Comparison of ENCODE assay signal across 21 cellular contexts in genomic region chr10:80509108-80509402, GRCh38. TPM values are rescaled to one million over a fixed set of nuclear protein-coding genes. Genes with fewer than 3 reads are reported as not detected.
DNase-seq lines count a peak whose midpoint lies in the region; ATAC-seq, FAIRE-seq and TF ChIP-seq lines count a peak whose summit lies in the region.
"Had no signal": no experiment of that assay in that cellular context is flagged by ENCODE, and none has a peak within 500 bp of the region (broad histone marks: within the 10 kb centered on the region; RNA-seq: fewer than 3 reads in every experiment).

No MANE protein-coding gene starts in this region.

- peaks cover 16% of the 10 kb centered on the region for H3K79me1 ChIP-seq in neuronal stem cell (ENCODE audit: low read depth, low read length)

- peaks cover 3 to 13% of the 10 kb centered on the region in 2 donors for H3K4me1 ChIP-seq in neuronal stem cell (ENCODE audit: control insufficient read depth in 2 of 2, insufficient read depth in 1 of 2, low read depth in 1 of 2, low read length in 2 of 2)
- H3K4me1 ChIP-seq in effector memory CD4-positive, alpha-beta T cell (ENCODE audit: control insufficient read depth, insufficient read depth, low read length, poor library complexity, severe bottlenecking): peaks cover 22% of the 10 kb centered on the region

- no peak overlapping the region for H3K9ac ChIP-seq in neuronal stem cell (ENCODE audit: low read depth, low read length, poor library complexity)

- H2AFZ ChIP-seq in neuronal stem cell (ENCODE audit: low read length): no peak overlapping the region

- no peaks in the 10 kb centered on the region for H3K9me3 Mint-ChIP-seq in stimulated activated naive CD8-positive, alpha-beta T cell treated with anti-CD3 and anti-CD28 coated beads, Interleukin-15, Interleukin-2, amounts not matched to agents 100 ng/mL and 50 ng/mL, for 24 hours
- H3K9me3 Mint-ChIP-seq in stimulated activated naive CD8-positive, alpha-beta T cell treated with anti-CD3 and anti-CD28 coated beads, Interleukin-15, amount 100 ng/mL, for 72 hours: no peaks in the 10 kb centered on the region
- H3K9me3 Mint-ChIP-seq in endothelial cell (ENCODE audit: unreplicated experiment): no peaks in the 10 kb centered on the region
- H3K9me3 Mint-ChIP-seq: effector memory CD8-positive, alpha-beta T cell had no signal

- H3K4ac ChIP-seq in neuronal stem cell (ENCODE audit: low read length): no peak overlapping the region

- no peaks in the 10 kb centered on the region for H3K9me3 ChIP-seq in neuronal stem cell (replicated peaks in 1 of 2; ENCODE audit: control insufficient read depth in 2 of 2, insufficient read depth in 1 of 2, low read depth in 1 of 2, low read length in 2 of 2)
- no peaks in the 10 kb centered on the region for H3K9me3 ChIP-seq in effector memory CD4-positive, alpha-beta T cell (ENCODE audit: control insufficient read depth, low read length)
- H3K9me3 ChIP-seq: MG63, pancreas had no signal

- TF ChIP-seq CTCF in endothelial cell (IDR thresholded peaks at IDR 0.05; ENCODE audit: unreplicated experiment) (no peak), foreskin fibroblast (IDR thresholded peaks at IDR 0.05; ENCODE audit: low read depth, low read length) (no peak)

- no peak overlapping the region for H3K27ac ChIP-seq in neuronal stem cell (replicated peaks; ENCODE audit: low read length)
- no peak overlapping the region for H3K27ac ChIP-seq in effector memory CD4-positive, alpha-beta T cell (ENCODE audit: insufficient read depth, low read length, poor library complexity, severe bottlenecking)
- H3K27ac ChIP-seq: pancreas had no signal

- H4K8ac ChIP-seq in neuronal stem cell (ENCODE audit: low read depth, low read length): no peak overlapping the region

- peak overlapping the region; percentile 16 for H3K27ac Mint-ChIP-seq in stimulated activated naive CD8-positive, alpha-beta T cell treated with anti-CD3 and anti-CD28 coated beads, Interleukin-15, Interleukin-2, amounts not matched to agents 100 ng/mL and 50 ng/mL, for 24 hours
- no peak overlapping the region for H3K27ac Mint-ChIP-seq in stimulated activated naive CD8-positive, alpha-beta T cell treated with anti-CD3 and anti-CD28 coated beads, Interleukin-15, amount 100 ng/mL, for 72 hours
- peak overlapping the region; percentile 92 for H3K27ac Mint-ChIP-seq in endothelial cell (ENCODE audit: unreplicated experiment)

- H3K36me3 ChIP-seq in neuronal stem cell (replicated peaks in 1 of 2; ENCODE audit: control insufficient read depth in 2 of 2, insufficient read depth in 2 of 2, low read length in 2 of 2): peaks cover 38 to 89% of the 10 kb centered on the region in 2 donors
- H3K36me3 ChIP-seq in effector memory CD4-positive, alpha-beta T cell (ENCODE audit: control insufficient read depth, insufficient read depth, low read length): peaks cover 73% of the 10 kb centered on the region

- H3K14ac ChIP-seq in neuronal stem cell (ENCODE audit: low read length): no peak overlapping the region

- no peak overlapping the region for H3K4me3 Mint-ChIP-seq in stimulated activated naive CD8-positive, alpha-beta T cell treated with anti-CD3 and anti-CD28 coated beads, Interleukin-15, Interleukin-2, amounts not matched to agents 100 ng/mL and 50 ng/mL, for 24 hours
- H3K4me3 Mint-ChIP-seq in stimulated activated naive CD8-positive, alpha-beta T cell treated with anti-CD3 and anti-CD28 coated beads, Interleukin-15, amount 100 ng/mL, for 72 hours: no peak overlapping the region
- H3K4me3 Mint-ChIP-seq in endothelial cell (ENCODE audit: unreplicated experiment): no peak overlapping the region
- H3K4me3 Mint-ChIP-seq: effector memory CD8-positive, alpha-beta T cell had no signal

- ATAC-seq in stimulated activated naive CD8-positive, alpha-beta T cell treated with anti-CD3 and anti-CD28 coated beads, Interleukin-15, amount 100 ng/mL, for 72 hours: no peak
- ATAC-seq in esophagus mucosa: no peak
- ATAC-seq: effector memory CD8-positive, alpha-beta T cell; naive thymus-derived CD4-positive, alpha-beta T cell had no signal

- WGBS in neuronal stem cell (ENCODE audit: extremely low coverage in 2 of 2, insufficient read length in 2 of 2, insufficient replicate concordance in 1 of 2), 2 donors: no CpG with 5 or more reads among the region's 8 CpGs

- no peak for FAIRE-seq in urothelium cell line (lab: Jason Lieb, UNC)
- FAIRE-seq: pancreas had no signal

- no peak overlapping the region for H2BK15ac ChIP-seq in neuronal stem cell (ENCODE audit: low read length)

- no peak overlapping the region for H4K91ac ChIP-seq in neuronal stem cell (ENCODE audit: low read depth, low read length, poor library complexity)

- H3K18ac ChIP-seq in neuronal stem cell (ENCODE audit: low read length): peak overlapping the region; percentile 4

- H3K36me3 Mint-ChIP-seq in stimulated activated naive CD8-positive, alpha-beta T cell treated with anti-CD3 and anti-CD28 coated beads, Interleukin-15, Interleukin-2, amounts not matched to agents 100 ng/mL and 50 ng/mL, for 24 hours (ENCODE audit: low read depth): peaks cover 54% of the 10 kb centered on the region
- H3K36me3 Mint-ChIP-seq in endothelial cell (ENCODE audit: low read depth, unreplicated experiment): peaks cover 37% of the 10 kb centered on the region

- H3K27me3 Mint-ChIP-seq in stimulated activated naive CD8-positive, alpha-beta T cell treated with anti-CD3 and anti-CD28 coated beads, Interleukin-15, Interleukin-2, amounts not matched to agents 100 ng/mL and 50 ng/mL, for 24 hours: no peaks in the 10 kb centered on the region
- no peaks in the 10 kb centered on the region for H3K27me3 Mint-ChIP-seq in stimulated activated naive CD8-positive, alpha-beta T cell treated with anti-CD3 and anti-CD28 coated beads, Interleukin-15, amount 100 ng/mL, for 72 hours
- H3K27me3 Mint-ChIP-seq in endothelial cell (ENCODE audit: unreplicated experiment): peaks cover 2% of the 10 kb centered on the region
- H3K27me3 Mint-ChIP-seq: effector memory CD8-positive, alpha-beta T cell; naive thymus-derived CD4-positive, alpha-beta T cell had no signal

- H2AK5ac ChIP-seq in neuronal stem cell (ENCODE audit: low read depth, low read length): no peak overlapping the region

- no peak overlapping the region for H3K4me3 ChIP-seq in neuronal stem cell (ENCODE audit: low read length in 2 of 2)
- no peak overlapping the region for H3K4me3 ChIP-seq in foreskin fibroblast (ENCODE audit: low read depth in 1 of 2, low read length in 2 of 2)
- no peak overlapping the region for H3K4me3 ChIP-seq in effector memory CD4-positive, alpha-beta T cell (ENCODE audit: insufficient read depth, low read depth, low read length, poor library complexity, severe bottlenecking)
- H3K4me3 ChIP-seq: MG63, pancreas had no signal

- no peak overlapping the region for H3K4me2 ChIP-seq in neuronal stem cell (ENCODE audit: insufficient read depth, low read length, poor library complexity, severe bottlenecking)

- DNase-seq in stimulated activated naive CD8-positive, alpha-beta T cell treated with anti-CD3 and anti-CD28 coated beads, Interleukin-15, amount 100 ng/mL, for 72 hours: no peak
- DNase-seq in endothelial cell (ENCODE audit: low spot score): no peak
- DNase-seq in neuronal stem cell (ENCODE audit: low spot score): no peak
- no peak for DNase-seq in foreskin fibroblast
- DNase-seq in urothelium cell line (ENCODE audit: low spot score): no peak
- no peak for DNase-seq in effector memory CD4-positive, alpha-beta T cell
- DNase-seq: activated CD4-positive, alpha-beta T cell treated with anti-CD3 and anti-CD28 coated beads, Interleukin-2, amount 50 U/mL, for 48 hours; activated T-cell treated with anti-CD3 and anti-CD28 coated beads, Interleukin-2, amount 50 U/mL, for 48 hours; central memory CD4-positive, alpha-beta T cell; DMS 273 treated with DMSO at 0.1 percent for 48 hours; effector memory CD8-positive, alpha-beta T cell; GF-D8; MG63; naive thymus-derived CD4-positive, alpha-beta T cell; NCI-H187; pancreas had no signal

- H3K23ac ChIP-seq in neuronal stem cell (ENCODE audit: low read depth, low read length, poor library complexity): no peak overlapping the region

- H2BK12ac ChIP-seq in neuronal stem cell (ENCODE audit: low read length): no peak overlapping the region

- peaks cover 41% of the 10 kb centered on the region for H3K4me1 Mint-ChIP-seq in stimulated activated naive CD8-positive, alpha-beta T cell treated with anti-CD3 and anti-CD28 coated beads, Interleukin-15, Interleukin-2, amounts not matched to agents 100 ng/mL and 50 ng/mL, for 24 hours (ENCODE audit: low read depth)
- H3K4me1 Mint-ChIP-seq in stimulated activated naive CD8-positive, alpha-beta T cell treated with anti-CD3 and anti-CD28 coated beads, Interleukin-15, amount 100 ng/mL, for 72 hours: peaks cover 57% of the 10 kb centered on the region
- peaks cover 56% of the 10 kb centered on the region for H3K4me1 Mint-ChIP-seq in endothelial cell (ENCODE audit: unreplicated experiment)

- H2BK5ac ChIP-seq in neuronal stem cell (ENCODE audit: low read length): no peak overlapping the region

- no peak overlapping the region for H2BK120ac ChIP-seq in neuronal stem cell (ENCODE audit: low read depth, low read length)

- no peaks in the 10 kb centered on the region for H3K27me3 ChIP-seq in neuronal stem cell (ENCODE audit: control insufficient read depth in 3 of 3, insufficient read depth in 3 of 3, low read depth in 1 of 3, low read length in 3 of 3)
- no peaks in the 10 kb centered on the region for H3K27me3 ChIP-seq in effector memory CD4-positive, alpha-beta T cell (replicated peaks; ENCODE audit: control insufficient read depth, insufficient read depth, low read length, poor library complexity, severe bottlenecking)
- H3K27me3 ChIP-seq: MG63, pancreas had no signal

RNA-seq across cellular contexts. Expression of gene SH2D4B, which starts 28.6 kb away (rescaled TPM):
- total RNA-seq in endothelial cell (ENCODE audit: unreplicated experiment) (0.23 TPM), esophagus mucosa (0.04 TPM)
- polyA plus RNA-seq in neuronal stem cell (2013, experiment 1 of 2): 0.04 TPM
- polyA plus RNA-seq in neuronal stem cell (2013, experiment 2 of 2): 0.04 TPM
- total RNA-seq: fibroblast of villous mesenchyme, pancreas, RPMI7951 had no signal
- polyA plus RNA-seq: liver; naive thymus-derived CD4-positive, alpha-beta T cell had no signal

RNA-seq across cellular contexts. Expression of gene TSPAN14, which starts 54.9 kb away (rescaled TPM):
- total RNA-seq in endothelial cell (ENCODE audit: unreplicated experiment) (147 TPM), esophagus mucosa (94.6 TPM)
- 80.2 TPM for polyA plus RNA-seq in neuronal stem cell (2013, experiment 1 of 2)
- 80.5 TPM for polyA plus RNA-seq in neuronal stem cell (2013, experiment 2 of 2)

Comparison
In these comparisons a context has a peak if more than half of its experiments do, and no peak if none do; other contexts are left out.
1. H3K27ac Mint-ChIP-seq: peak in stimulated activated naive CD8-positive, alpha-beta T cell treated with anti-CD3 and anti-CD28 coated beads, Interleukin-15, Interleukin-2, amounts not matched to agents 100 ng/mL and 50 ng/mL, for 24 hours (single experiment) and endothelial cell (single experiment); none in stimulated activated naive CD8-positive, alpha-beta T cell treated with anti-CD3 and anti-CD28 coated beads, Interleukin-15, amount 100 ng/mL, for 72 hours (0 of 2).